In genomic region chr19:51025809-51026553, GRCh38 we compare ENCODE assay signal across 1 cellular context.
TF ChIP-seq lines count a peak whose summit lies in the region.

No MANE protein-coding gene starts in this region.

TF ChIP-seq in HCT116, 20 proteins besides CTCF, POLR2A, EP300 and RAD21 (continued from another document):
- TF ChIP-seq ZBTB33 (IDR thresholded peaks at IDR 0.05; ENCODE audit: extremely low read depth, insufficient replicate concordance, low read length), result no peak
- no peak for TF ChIP-seq SP1 (IDR thresholded peaks at IDR 0.05; ENCODE audit: low read depth)
- TF ChIP-seq FOSL1 (IDR thresholded peaks at IDR 0.05; ENCODE audit: low read depth), result no peak
- TF ChIP-seq POLR2AphosphoS5 (IDR thresholded peaks at IDR 0.05; ENCODE audit: low read depth, low read length), result no peak; the same call in 1 of the 2 replicates
- no peak for TF ChIP-seq MAX (IDR thresholded peaks at IDR 0.05)
